In the genomic region with DNA sequence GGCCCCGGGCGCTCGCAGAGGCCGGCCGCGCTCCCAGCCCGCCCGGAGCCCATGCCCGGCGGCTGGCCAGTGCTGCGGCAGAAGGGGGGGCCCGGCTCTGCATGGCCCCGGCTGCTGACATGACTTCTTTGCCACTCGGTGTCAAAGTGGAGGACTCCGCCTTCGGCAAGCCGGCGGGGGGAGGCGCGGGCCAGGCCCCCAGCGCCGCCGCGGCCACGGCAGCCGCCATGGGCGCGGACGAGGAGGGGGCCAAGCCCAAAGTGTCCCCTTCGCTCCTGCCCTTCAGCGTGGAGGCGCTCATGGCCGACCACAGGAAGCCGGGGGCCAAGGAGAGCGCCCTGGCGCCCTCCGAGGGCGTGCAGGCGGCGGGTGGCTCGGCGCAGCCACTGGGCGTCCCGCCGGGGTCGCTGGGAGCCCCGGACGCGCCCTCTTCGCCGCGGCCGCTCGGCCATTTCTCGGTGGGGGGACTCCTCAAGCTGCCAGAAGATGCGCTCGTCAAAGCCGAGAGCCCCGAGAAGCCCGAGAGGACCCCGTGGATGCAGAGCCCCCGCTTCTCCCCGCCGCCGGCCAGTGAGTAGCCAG, we compare ENCODE assay signal across 8 cellular contexts. TPM values are rescaled to one million over a fixed set of nuclear protein-coding genes. Genes with fewer than 3 reads are reported as not detected.
DNase-seq lines count a peak whose midpoint lies in the region; ATAC-seq and TF ChIP-seq lines count a peak whose summit lies in the region.

No MANE protein-coding gene starts in this region.

- H3K27me3 ChIP-seq in WERI-Rb-1 (ENCODE audit: insufficient read depth, low read depth, severe bottlenecking) (peaks cover 67% of the 10 kb centered on the region), testis (peaks cover 10% of the 10 kb centered on the region)

- peak overlapping the region; percentile 57 for H3K4me3 ChIP-seq in WERI-Rb-1 (ENCODE audit: low read depth, low read length)
- peak overlapping the region; percentile 58 for H3K4me3 ChIP-seq in iPS-18c (ENCODE audit: insufficient read depth, low read depth, low read length)
- H3K4me3 ChIP-seq in testis = peak overlapping the region; percentile 51 to 68

- intact Hi-C loops in testis (cut with DNase I; ENCODE audit: low total_unique reads) = no loop called here

- TF ChIP-seq CTCF in WERI-Rb-1 (IDR thresholded peaks at IDR 0.05; ENCODE audit: low read depth, low read length) = no peak
- TF ChIP-seq CTCF in testis (IDR thresholded peaks at IDR 0.05) = no peak

- H3K9me3 ChIP-seq in WERI-Rb-1 (ENCODE audit: severe bottlenecking) (no peaks in the 10 kb centered on the region), iPS-18c (ENCODE audit: control insufficient read depth, insufficient read depth, low read length) (no peaks in the 10 kb centered on the region), testis (no peaks in the 10 kb centered on the region)

- H3K4me1 ChIP-seq in testis = peaks cover 21% of the 10 kb centered on the region

- H3K36me3 ChIP-seq in WERI-Rb-1 = peaks cover 5% of the 10 kb centered on the region
- no peaks in the 10 kb centered on the region for H3K36me3 ChIP-seq in testis (ENCODE audit: low read depth, missing control alignments)

- 3% methylated on average over 8 of the region's 65 CpGs; no CpG with 5 or more reads in 1 of the 2 donors for WGBS in testis, 2 donors

- ATAC-seq in GM19324 (IDR thresholded peaks at IDR 0.05; ENCODE audit: low FRiP score, unreplicated experiment) (peak; percentile 35), HG03025 (IDR thresholded peaks at IDR 0.05; ENCODE audit: low FRiP score, unreplicated experiment) (peak; percentile 39)

- DNase-seq in WERI-Rb-1 (no peak), testis (no peak), medulla oblongata (ENCODE audit: extremely low spot score) (no peak), GM19238 (ENCODE audit: insufficient read length, low spot score) (no peak)
- DNase-seq in activated CD4-positive, alpha-beta T cell treated with anti-CD3 and anti-CD28 coated beads for 4 hours = no peak

- H3K27ac ChIP-seq in WERI-Rb-1 (0 out of 2 replicates have a peak overlapping the region, but pooled peaks have one; percentile 4), testis (no peak overlapping the region)

- TF ChIP-seq POLR2A in testis (IDR thresholded peaks at IDR 0.05) = no peak

RNA-seq across cellular contexts. Expression of a gene that starts 0.4 kb away (rescaled TPM):
- 1 to 10 TPM in 1 of 2 donors, under 1 TPM in 1; 0.99 to 1.7 TPM for total RNA-seq in testis
- polyA plus RNA-seq in testis (ENCODE audit: insufficient read depth, low read depth, low replicate concordance) = 1.7 TPM
